In the genomic region with DNA sequence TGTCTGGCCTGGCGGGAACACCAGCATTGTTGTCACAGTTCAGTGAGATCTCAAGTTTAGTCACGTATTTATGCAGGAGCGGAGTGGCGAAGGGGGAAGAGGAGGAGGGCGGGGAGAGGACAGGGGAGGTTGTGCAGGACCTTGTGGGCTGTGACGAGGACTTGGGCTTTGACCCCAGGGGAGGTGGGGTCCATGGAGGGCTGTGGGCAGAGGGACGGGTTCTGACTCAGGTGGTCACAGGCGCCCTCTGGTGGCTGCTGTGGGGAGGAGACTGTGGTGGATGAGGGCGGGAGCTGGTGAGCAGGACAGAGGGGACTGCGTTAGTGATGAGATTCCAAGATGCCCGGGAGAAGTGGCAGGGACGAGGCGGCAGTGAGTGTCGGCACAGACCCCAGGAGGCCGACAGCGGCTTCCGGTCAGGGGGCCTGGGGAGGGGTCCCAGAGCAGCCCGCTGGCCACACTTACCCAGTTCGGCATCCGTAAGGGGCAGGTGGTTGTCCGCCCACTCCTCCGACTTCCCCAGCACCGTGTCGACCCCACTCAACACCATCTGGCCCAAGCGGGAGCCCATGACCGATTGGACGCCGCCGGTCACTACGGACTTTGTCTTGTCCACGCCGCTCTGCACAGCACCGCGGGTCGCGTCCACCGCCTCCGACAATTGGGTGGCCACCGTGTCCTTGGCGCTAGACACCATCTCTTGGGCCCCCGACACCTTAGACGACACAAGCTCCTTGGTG, we compare ENCODE assay signal across 1 cellular context.
TF ChIP-seq lines count a peak whose summit lies in the region.

No MANE protein-coding gene starts in this region.

TF ChIP-seq in K562, 482 proteins besides CTCF, POLR2A, EP300 and RAD21 (continued from another document and continues in another):
- no peak for TF ChIP-seq SIRT6 (IDR thresholded peaks at IDR 0.05; ENCODE audit: low read depth, low read length)
- TF ChIP-seq KDM4B (IDR thresholded peaks at IDR 0.05; ENCODE audit: borderline replicate concordance in 2 of 2, low read depth in 1 of 2): no peak
- TF ChIP-seq, protein P1, sequence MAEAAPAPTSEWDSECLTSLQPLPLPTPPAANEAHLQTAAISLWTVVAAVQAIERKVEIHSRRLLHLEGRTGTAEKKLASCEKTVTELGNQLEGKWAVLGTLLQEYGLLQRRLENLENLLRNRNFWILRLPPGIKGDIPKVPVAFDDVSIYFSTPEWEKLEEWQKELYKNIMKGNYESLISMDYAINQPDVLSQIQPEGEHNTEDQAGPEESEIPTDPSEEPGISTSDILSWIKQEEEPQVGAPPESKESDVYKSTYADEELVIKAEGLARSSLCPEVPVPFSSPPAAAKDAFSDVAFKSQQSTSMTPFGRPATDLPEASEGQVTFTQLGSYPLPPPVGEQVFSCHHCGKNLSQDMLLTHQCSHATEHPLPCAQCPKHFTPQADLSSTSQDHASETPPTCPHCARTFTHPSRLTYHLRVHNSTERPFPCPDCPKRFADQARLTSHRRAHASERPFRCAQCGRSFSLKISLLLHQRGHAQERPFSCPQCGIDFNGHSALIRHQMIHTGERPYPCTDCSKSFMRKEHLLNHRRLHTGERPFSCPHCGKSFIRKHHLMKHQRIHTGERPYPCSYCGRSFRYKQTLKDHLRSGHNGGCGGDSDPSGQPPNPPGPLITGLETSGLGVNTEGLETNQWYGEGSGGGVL (CRISPR knock-in tag; IDR thresholded peaks at IDR 0.05): no peak
- TF ChIP-seq WHSC1 (IDR thresholded peaks at IDR 0.05; ENCODE audit: low read length): no peak
- TF ChIP-seq RBM22 (IDR thresholded peaks at IDR 0.05; ENCODE audit: low read depth, low read length, poor library complexity, severe bottlenecking): peak; percentile 30
- peak; percentile 64; the same call in 1 of the 2 replicates for TF ChIP-seq ARID2 (IDR thresholded peaks at IDR 0.05)
- no peak for TF ChIP-seq RBM14 (IDR thresholded peaks at IDR 0.05; ENCODE audit: borderline replicate concordance, insufficient read depth, low read depth, low read length)
- TF ChIP-seq KLF1 (tag; IDR thresholded peaks at IDR 0.05): no peak
- TF ChIP-seq IRF2 (CRISPR knock-in tag; IDR thresholded peaks at IDR 0.05): no peak
- 0 out of 2 replicates have a peak, but pooled peaks have one; percentile 9 for TF ChIP-seq ESRRA (IDR thresholded peaks at IDR 0.05; ENCODE audit: borderline replicate concordance, low read depth)
- no peak for TF ChIP-seq ZNF830 (CRISPR knock-in tag; IDR thresholded peaks at IDR 0.05)
- TF ChIP-seq CC2D1A (IDR thresholded peaks at IDR 0.05): peak; percentile 78
- TF ChIP-seq SMARCA4 (IDR thresholded peaks at IDR 0.05): no peak
- no peak for TF ChIP-seq TCFL5 (CRISPR knock-in tag; conservative IDR thresholded peaks at IDR 0.05)
- TF ChIP-seq MED1 (CRISPR knock-in tag; IDR thresholded peaks at IDR 0.05; ENCODE audit: borderline replicate concordance): no peak
- TF ChIP-seq TCF3 (CRISPR knock-in tag; IDR thresholded peaks at IDR 0.05): no peak
- TF ChIP-seq ZNF445 (CRISPR knock-in tag; IDR thresholded peaks at IDR 0.05; ENCODE audit: low read depth): no peak
- no peak for TF ChIP-seq C11orf30 (IDR thresholded peaks at IDR 0.05; ENCODE audit: low read depth)
- no peak for TF ChIP-seq HDAC2 (IDR thresholded peaks at IDR 0.05)
- TF ChIP-seq, protein P2, sequence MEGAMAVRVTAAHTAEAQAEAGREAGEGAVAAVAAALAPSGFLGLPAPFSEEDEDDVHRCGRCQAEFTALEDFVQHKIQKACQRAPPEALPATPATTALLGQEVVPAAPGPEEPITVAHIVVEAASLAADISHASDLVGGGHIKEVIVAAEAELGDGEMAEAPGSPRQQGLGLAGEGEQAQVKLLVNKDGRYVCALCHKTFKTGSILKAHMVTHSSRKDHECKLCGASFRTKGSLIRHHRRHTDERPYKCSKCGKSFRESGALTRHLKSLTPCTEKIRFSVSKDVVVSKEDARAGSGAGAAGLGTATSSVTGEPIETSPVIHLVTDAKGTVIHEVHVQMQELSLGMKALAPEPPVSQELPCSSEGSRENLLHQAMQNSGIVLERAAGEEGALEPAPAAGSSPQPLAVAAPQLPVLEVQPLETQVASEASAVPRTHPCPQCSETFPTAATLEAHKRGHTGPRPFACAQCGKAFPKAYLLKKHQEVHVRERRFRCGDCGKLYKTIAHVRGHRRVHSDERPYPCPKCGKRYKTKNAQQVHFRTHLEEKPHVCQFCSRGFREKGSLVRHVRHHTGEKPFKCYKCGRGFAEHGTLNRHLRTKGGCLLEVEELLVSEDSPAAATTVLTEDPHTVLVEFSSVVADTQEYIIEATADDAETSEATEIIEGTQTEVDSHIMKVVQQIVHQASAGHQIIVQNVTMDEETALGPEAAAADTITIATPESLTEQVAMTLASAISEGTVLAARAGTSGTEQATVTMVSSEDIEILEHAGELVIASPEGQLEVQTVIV (CRISPR knock-in tag; IDR thresholded peaks at IDR 0.05; ENCODE audit: borderline replicate concordance): no peak
- TF ChIP-seq ARID1B (IDR thresholded peaks at IDR 0.05): 0 out of 2 replicates have a peak, but pooled peaks have one; percentile 16
- TF ChIP-seq, protein P3, sequence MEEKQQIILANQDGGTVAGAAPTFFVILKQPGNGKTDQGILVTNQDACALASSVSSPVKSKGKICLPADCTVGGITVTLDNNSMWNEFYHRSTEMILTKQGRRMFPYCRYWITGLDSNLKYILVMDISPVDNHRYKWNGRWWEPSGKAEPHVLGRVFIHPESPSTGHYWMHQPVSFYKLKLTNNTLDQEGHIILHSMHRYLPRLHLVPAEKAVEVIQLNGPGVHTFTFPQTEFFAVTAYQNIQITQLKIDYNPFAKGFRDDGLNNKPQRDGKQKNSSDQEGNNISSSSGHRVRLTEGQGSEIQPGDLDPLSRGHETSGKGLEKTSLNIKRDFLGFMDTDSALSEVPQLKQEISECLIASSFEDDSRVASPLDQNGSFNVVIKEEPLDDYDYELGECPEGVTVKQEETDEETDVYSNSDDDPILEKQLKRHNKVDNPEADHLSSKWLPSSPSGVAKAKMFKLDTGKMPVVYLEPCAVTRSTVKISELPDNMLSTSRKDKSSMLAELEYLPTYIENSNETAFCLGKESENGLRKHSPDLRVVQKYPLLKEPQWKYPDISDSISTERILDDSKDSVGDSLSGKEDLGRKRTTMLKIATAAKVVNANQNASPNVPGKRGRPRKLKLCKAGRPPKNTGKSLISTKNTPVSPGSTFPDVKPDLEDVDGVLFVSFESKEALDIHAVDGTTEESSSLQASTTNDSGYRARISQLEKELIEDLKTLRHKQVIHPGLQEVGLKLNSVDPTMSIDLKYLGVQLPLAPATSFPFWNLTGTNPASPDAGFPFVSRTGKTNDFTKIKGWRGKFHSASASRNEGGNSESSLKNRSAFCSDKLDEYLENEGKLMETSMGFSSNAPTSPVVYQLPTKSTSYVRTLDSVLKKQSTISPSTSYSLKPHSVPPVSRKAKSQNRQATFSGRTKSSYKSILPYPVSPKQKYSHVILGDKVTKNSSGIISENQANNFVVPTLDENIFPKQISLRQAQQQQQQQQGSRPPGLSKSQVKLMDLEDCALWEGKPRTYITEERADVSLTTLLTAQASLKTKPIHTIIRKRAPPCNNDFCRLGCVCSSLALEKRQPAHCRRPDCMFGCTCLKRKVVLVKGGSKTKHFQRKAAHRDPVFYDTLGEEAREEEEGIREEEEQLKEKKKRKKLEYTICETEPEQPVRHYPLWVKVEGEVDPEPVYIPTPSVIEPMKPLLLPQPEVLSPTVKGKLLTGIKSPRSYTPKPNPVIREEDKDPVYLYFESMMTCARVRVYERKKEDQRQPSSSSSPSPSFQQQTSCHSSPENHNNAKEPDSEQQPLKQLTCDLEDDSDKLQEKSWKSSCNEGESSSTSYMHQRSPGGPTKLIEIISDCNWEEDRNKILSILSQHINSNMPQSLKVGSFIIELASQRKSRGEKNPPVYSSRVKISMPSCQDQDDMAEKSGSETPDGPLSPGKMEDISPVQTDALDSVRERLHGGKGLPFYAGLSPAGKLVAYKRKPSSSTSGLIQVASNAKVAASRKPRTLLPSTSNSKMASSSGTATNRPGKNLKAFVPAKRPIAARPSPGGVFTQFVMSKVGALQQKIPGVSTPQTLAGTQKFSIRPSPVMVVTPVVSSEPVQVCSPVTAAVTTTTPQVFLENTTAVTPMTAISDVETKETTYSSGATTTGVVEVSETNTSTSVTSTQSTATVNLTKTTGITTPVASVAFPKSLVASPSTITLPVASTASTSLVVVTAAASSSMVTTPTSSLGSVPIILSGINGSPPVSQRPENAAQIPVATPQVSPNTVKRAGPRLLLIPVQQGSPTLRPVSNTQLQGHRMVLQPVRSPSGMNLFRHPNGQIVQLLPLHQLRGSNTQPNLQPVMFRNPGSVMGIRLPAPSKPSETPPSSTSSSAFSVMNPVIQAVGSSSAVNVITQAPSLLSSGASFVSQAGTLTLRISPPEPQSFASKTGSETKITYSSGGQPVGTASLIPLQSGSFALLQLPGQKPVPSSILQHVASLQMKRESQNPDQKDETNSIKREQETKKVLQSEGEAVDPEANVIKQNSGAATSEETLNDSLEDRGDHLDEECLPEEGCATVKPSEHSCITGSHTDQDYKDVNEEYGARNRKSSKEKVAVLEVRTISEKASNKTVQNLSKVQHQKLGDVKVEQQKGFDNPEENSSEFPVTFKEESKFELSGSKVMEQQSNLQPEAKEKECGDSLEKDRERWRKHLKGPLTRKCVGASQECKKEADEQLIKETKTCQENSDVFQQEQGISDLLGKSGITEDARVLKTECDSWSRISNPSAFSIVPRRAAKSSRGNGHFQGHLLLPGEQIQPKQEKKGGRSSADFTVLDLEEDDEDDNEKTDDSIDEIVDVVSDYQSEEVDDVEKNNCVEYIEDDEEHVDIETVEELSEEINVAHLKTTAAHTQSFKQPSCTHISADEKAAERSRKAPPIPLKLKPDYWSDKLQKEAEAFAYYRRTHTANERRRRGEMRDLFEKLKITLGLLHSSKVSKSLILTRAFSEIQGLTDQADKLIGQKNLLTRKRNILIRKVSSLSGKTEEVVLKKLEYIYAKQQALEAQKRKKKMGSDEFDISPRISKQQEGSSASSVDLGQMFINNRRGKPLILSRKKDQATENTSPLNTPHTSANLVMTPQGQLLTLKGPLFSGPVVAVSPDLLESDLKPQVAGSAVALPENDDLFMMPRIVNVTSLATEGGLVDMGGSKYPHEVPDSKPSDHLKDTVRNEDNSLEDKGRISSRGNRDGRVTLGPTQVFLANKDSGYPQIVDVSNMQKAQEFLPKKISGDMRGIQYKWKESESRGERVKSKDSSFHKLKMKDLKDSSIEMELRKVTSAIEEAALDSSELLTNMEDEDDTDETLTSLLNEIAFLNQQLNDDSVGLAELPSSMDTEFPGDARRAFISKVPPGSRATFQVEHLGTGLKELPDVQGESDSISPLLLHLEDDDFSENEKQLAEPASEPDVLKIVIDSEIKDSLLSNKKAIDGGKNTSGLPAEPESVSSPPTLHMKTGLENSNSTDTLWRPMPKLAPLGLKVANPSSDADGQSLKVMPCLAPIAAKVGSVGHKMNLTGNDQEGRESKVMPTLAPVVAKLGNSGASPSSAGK (IDR thresholded peaks at IDR 0.05): no peak
- no peak for TF ChIP-seq NCOR1 (IDR thresholded peaks at IDR 0.05)
- TF ChIP-seq ZBTB2 (IDR thresholded peaks at IDR 0.05): 0 out of 2 replicates have a peak, but pooled peaks have one; percentile 21
- no peak for TF ChIP-seq HNRNPL (IDR thresholded peaks at IDR 0.05; ENCODE audit: low read depth, low read length)
- no peak for TF ChIP-seq ZNF583 (CRISPR knock-in tag; IDR thresholded peaks at IDR 0.05)
- TF ChIP-seq, protein P4, sequence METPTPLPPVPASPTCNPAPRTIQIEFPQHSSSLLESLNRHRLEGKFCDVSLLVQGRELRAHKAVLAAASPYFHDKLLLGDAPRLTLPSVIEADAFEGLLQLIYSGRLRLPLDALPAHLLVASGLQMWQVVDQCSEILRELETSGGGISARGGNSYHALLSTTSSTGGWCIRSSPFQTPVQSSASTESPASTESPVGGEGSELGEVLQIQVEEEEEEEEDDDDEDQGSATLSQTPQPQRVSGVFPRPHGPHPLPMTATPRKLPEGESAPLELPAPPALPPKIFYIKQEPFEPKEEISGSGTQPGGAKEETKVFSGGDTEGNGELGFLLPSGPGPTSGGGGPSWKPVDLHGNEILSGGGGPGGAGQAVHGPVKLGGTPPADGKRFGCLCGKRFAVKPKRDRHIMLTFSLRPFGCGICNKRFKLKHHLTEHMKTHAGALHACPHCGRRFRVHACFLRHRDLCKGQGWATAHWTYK (CRISPR knock-in tag; IDR thresholded peaks at IDR 0.05): no peak
- TF ChIP-seq, protein P5, sequence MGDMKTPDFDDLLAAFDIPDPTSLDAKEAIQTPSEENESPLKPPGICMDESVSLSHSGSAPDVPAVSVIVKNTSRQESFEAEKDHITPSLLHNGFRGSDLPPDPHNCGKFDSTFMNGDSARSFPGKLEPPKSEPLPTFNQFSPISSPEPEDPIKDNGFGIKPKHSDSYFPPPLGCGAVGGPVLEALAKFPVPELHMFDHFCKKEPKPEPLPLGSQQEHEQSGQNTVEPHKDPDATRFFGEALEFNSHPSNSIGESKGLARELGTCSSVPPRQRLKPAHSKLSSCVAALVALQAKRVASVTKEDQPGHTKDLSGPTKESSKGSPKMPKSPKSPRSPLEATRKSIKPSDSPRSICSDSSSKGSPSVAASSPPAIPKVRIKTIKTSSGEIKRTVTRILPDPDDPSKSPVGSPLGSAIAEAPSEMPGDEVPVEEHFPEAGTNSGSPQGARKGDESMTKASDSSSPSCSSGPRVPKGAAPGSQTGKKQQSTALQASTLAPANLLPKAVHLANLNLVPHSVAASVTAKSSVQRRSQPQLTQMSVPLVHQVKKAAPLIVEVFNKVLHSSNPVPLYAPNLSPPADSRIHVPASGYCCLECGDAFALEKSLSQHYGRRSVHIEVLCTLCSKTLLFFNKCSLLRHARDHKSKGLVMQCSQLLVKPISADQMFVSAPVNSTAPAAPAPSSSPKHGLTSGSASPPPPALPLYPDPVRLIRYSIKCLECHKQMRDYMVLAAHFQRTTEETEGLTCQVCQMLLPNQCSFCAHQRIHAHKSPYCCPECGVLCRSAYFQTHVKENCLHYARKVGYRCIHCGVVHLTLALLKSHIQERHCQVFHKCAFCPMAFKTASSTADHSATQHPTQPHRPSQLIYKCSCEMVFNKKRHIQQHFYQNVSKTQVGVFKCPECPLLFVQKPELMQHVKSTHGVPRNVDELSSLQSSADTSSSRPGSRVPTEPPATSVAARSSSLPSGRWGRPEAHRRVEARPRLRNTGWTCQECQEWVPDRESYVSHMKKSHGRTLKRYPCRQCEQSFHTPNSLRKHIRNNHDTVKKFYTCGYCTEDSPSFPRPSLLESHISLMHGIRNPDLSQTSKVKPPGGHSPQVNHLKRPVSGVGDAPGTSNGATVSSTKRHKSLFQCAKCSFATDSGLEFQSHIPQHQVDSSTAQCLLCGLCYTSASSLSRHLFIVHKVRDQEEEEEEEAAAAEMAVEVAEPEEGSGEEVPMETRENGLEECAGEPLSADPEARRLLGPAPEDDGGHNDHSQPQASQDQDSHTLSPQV (IDR thresholded peaks at IDR 0.05): no peak
- TF ChIP-seq HNRNPK (IDR thresholded peaks at IDR 0.05; ENCODE audit: low read depth, low read length, poor library complexity, severe bottlenecking): no peak
- TF ChIP-seq SREBF1 (IDR thresholded peaks at IDR 0.05; ENCODE audit: borderline replicate concordance, low read depth, low read length): no peak
- TF ChIP-seq, protein P6, sequence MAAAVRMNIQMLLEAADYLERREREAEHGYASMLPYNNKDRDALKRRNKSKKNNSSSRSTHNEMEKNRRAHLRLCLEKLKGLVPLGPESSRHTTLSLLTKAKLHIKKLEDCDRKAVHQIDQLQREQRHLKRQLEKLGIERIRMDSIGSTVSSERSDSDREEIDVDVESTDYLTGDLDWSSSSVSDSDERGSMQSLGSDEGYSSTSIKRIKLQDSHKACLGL (CRISPR knock-in tag; IDR thresholded peaks at IDR 0.05; ENCODE audit: borderline replicate concordance, poor library complexity, severe bottlenecking): no peak
